Comparison of ENCODE assay signal across 1 cellular context in genomic region chr14:34780646-34781045, GRCh38.
TF ChIP-seq lines count a peak whose summit lies in the region.

No MANE protein-coding gene starts in this region.

TF ChIP-seq in IMR-90, 13 proteins besides CTCF, POLR2A, EP300 and RAD21 (continued from another document):
- TF ChIP-seq USF2 (IDR thresholded peaks at IDR 0.05; ENCODE audit: low read depth, low read length) (no peak), FOS (IDR thresholded peaks at IDR 0.05; ENCODE audit: low read depth, low read length) (no peak), CEBPB (IDR thresholded peaks at IDR 0.05; ENCODE audit: low read depth, low read length) (no peak), BHLHE40 (IDR thresholded peaks at IDR 0.05; ENCODE audit: low read depth, low read length) (no peak), MAZ (IDR thresholded peaks at IDR 0.05; ENCODE audit: borderline replicate concordance, low read depth, low read length) (no peak), RCOR1 (IDR thresholded peaks at IDR 0.05; ENCODE audit: insufficient replicate concordance, low read length) (no peak), ELK1 (IDR thresholded peaks at IDR 0.05; ENCODE audit: borderline replicate concordance, low read depth, low read length) (no peak), NFE2L2 (IDR thresholded peaks at IDR 0.05; ENCODE audit: low read depth, low read length) (no peak), MXI1 (IDR thresholded peaks at IDR 0.05; ENCODE audit: borderline replicate concordance, low read depth, low read length) (no peak)
TF ChIP-seq in IMR-90: peak in this region for 0.
